In the genomic region with DNA sequence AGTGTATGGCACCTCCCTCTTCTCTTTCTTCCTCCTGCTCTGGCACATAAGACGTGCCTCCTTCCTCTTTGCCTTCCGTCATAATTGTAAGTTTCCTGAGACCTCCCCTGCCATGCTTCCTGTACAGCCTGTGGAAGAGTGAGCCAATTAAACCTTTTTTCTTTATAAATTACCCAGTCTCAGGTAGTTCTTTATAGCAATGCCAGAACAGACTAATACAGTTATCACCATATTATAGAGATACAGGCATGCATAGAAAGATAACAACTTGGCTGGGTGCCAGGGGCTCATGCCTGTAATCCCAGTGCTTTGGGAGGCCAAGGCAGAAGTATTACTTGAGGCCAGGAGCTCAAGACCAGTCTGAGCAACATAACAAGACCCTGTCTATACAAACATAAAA, we compare ENCODE assay signal across 23 cellular contexts.
"Had no signal": no experiment of that assay in that cellular context is flagged by ENCODE, and none has a peak within 500 bp of the region (broad histone marks: within the 10 kb centered on the region; RNA-seq: fewer than 3 reads in every experiment).

No MANE protein-coding gene starts in this region.

- H3K27ac ChIP-seq: coronary artery, esophagus squamous epithelium, gastrocnemius medialis, neural progenitor cell, right lobe of liver, skin epidermis, suprapubic skin, transverse colon had no signal

- ATAC-seq: activated T-cell treated with anti-CD3 and anti-CD28 coated beads, Interleukin-2, amount 50 U/mL, for 4 hours; gastrocnemius medialis; left ventricle myocardium superior; naive thymus-derived CD8-positive, alpha-beta T cell; right lobe of liver; stimulated activated effector memory CD8-positive, alpha-beta T cell treated with anti-CD3 and anti-CD28 coated beads, Interleukin-12 subunit alpha, Interleukin-12 subunit beta, amount 100 ng/mL, for 72 hours; stimulated activated naive CD8-positive, alpha-beta T cell treated with anti-CD3 and anti-CD28 coated beads, Interleukin-15, amount 100 ng/mL, for 72 hours had no signal

- H2AFZ ChIP-seq: neural progenitor cell had no signal

- DNase-seq: activated CD4-positive, alpha-beta T cell treated with anti-CD3 and anti-CD28 coated beads for 4 hours; activated CD4-positive, alpha-beta T cell treated with anti-CD3 and anti-CD28 coated beads, Interleukin-2, amount 50 U/mL, for 48 hours; activated CD4-positive, CD25-positive, alpha-beta regulatory T cell; activated CD8-positive, alpha-beta memory T cell treated with anti-CD3 and anti-CD28 coated beads, Interleukin-2, amount 50 U/mL, for 48 hours; activated naive CD4-positive, alpha-beta T cell treated with Interleukin-2 at 50 U/mL for 16 hours; activated naive CD8-positive, alpha-beta T cell treated with anti-CD3 and anti-CD28 coated beads, Interleukin-2, amount 10 ng/mL, durations not matched to agents 7 days and 5 days; activated T-cell treated with anti-CD3 and anti-CD28 coated beads, Interleukin-2, amount 50 U/mL, for 4 hours; amygdala; esophagus squamous epithelium; gastrocnemius medialis; hypothalamus; left ventricle myocardium superior; naive thymus-derived CD8-positive, alpha-beta T cell; posterior cingulate gyrus; right lobe of liver; stimulated activated CD4-positive, alpha-beta T cell treated with anti-CD3 and anti-CD28 coated beads, Interleukin-2, amount 100 ng/mL, for 24 hours; stimulated activated naive CD8-positive, alpha-beta T cell treated with anti-CD3 and anti-CD28 coated beads, Interleukin-15, amount 100 ng/mL, for 72 hours; transverse colon had no signal

- H3K9me3 ChIP-seq: esophagus squamous epithelium, gastrocnemius medialis, right lobe of liver, suprapubic skin, transverse colon had no signal

- H3K27me3 ChIP-seq: right lobe of liver had no signal

- H3K9ac ChIP-seq: neural progenitor cell had no signal

- H3K36me3 ChIP-seq: esophagus squamous epithelium, gastrocnemius medialis, right lobe of liver, suprapubic skin, transverse colon had no signal

- H3K4me1 ChIP-seq: gastrocnemius medialis, transverse colon had no signal

- H3K4me2 ChIP-seq: neural progenitor cell had no signal

- H3K4me3 ChIP-seq: coronary artery, esophagus squamous epithelium, gastrocnemius medialis, neural progenitor cell, right lobe of liver, skin epidermis, suprapubic skin, transverse colon had no signal
